Comparison of ENCODE assay signal across 24 cellular contexts in the genomic region with DNA sequence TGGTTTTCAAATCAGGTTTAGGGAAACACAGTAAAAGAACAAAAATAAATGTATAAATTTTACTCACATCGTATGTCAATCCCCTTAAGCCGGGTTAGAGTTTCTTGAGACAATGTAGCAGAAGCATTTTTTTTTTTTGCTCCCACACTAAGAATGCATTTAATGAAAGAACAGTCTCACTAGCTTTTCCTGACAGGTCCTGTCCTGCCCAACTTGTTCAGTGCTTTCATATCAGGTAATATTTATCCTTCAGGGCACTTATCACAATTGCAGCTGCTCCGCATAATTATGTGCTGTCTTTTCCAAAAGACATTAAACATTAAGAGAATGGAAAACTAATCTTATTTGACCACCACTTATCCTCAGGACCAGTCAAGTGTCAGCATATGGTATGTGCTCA.
DNase-seq lines count a peak whose midpoint lies in the region; ATAC-seq and TF ChIP-seq lines count a peak whose summit lies in the region.
"Had no signal": no experiment of that assay in that cellular context is flagged by ENCODE, and none has a peak within 500 bp of the region (broad histone marks: within the 10 kb centered on the region; RNA-seq: fewer than 3 reads in every experiment).

No MANE protein-coding gene starts in this region.

- H3K27ac ChIP-seq in foreskin keratinocyte, result no peak overlapping the region
- H3K27ac ChIP-seq: A549; BLaER1 treated with 17β-estradiol and CSF1 and Interleukin-3, amounts not matched to agents 10 nM and 100 nM had no signal

- DNase-seq in NCI-H510A treated with DMSO at 0.1 percent for 48 hours (lab: John Stamatoyannopoulos, UW) (peak; percentile 2), NCI-H510A (lab: John Stamatoyannopoulos, UW) (no peak), NCI-H1417 treated with DMSO at 0.1 percent for 48 hours (lab: John Stamatoyannopoulos, UW) (peak; percentile 23), NCI-H774 (lab: John Stamatoyannopoulos, UW) (peak; percentile 50), foreskin keratinocyte (peak; percentile 49 to 77), NOMO-1 (lab: John Stamatoyannopoulos, UW; ENCODE audit: unreplicated experiment in 2 of 2) (no peak), cerebellar nuclear complex (lab: John Stamatoyannopoulos, UW) (no peak)
- DNase-seq: AML-193; CD4-positive, alpha-beta T cell; H9; IMR-90; KG1; MM.1S; NCI-H1694; NCI-H2171 treated with DMSO at 0.1 percent for 48 hours; NCI-H345; NCI-H524 treated with DMSO at 0.1 percent for 48 hours; RPMI8226; SHP77 treated with DMSO at 0.1 percent for 48 hours; T-helper 1 cell had no signal

- peaks cover 15% of the 10 kb centered on the region for H3K4me1 ChIP-seq in foreskin keratinocyte
- H3K4me1 ChIP-seq: A549; BLaER1 treated with 17β-estradiol and CSF1 and Interleukin-3, amounts not matched to agents 10 nM and 100 nM had no signal

- TF ChIP-seq CTCF in foreskin keratinocyte (conservative IDR thresholded peaks at IDR 0.05), result no peak

- peak; percentile 86 for ATAC-seq in foreskin keratinocyte
- no peak for ATAC-seq in GM19328 (IDR thresholded peaks at IDR 0.05; ENCODE audit: unreplicated experiment)
- ATAC-seq: A549, GM23338 had no signal

- no peaks in the 10 kb centered on the region for H3K27me3 ChIP-seq in foreskin keratinocyte
- H3K27me3 ChIP-seq: BLaER1 treated with 17β-estradiol and CSF1 and Interleukin-3, amounts not matched to agents 10 nM and 100 nM had no signal

Comparison
In these comparisons a context has a peak if more than half of its experiments do, and no peak if none do; other contexts are left out.
1. DNase-seq: peak in NCI-H510A treated with DMSO at 0.1 percent for 48 hours (single experiment), NCI-H1417 treated with DMSO at 0.1 percent for 48 hours (single experiment), NCI-H774 (single experiment) and foreskin keratinocyte (2 of 2); none in NCI-H510A (single experiment), NOMO-1 (0 of 2) and cerebellar nuclear complex (0 of 2).